ENCODE assay signal across 8 cellular contexts in the genomic region with DNA sequence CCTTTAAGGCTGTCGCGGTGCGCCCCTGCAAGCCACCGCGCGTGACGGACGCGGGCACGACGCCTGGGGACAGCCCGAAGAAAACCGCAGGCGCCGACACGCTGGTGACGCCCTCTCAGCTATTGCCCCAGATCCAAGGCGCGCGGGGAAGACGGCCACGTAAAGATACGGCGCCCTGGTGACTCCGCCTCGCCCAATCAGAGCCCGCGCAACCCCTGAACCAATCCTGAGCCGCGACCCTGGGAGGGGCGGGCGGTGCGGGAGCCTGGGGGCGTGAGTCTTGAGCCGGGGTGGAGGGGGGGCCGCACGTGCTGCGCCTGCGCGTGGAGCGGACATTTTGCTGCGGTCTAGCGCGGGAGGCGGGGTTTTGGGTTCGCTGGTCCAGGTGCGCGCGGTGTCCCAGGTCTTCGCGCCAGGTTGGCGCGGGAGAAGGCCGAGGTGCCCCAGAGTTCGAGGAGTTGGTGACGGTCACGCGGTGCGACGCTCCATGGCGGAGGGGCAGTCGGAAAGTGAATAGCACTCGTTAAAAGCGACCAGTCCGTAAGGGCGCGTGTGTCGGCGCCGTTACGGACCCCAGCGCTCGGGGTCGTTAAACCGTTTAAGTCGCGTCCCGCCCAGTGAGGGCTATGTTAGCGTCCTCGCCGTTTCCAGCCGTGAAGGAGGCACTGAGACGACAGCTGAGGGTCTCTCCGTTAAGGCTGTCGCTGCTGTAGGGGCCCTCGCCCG. TPM values are rescaled to one million over a fixed set of nuclear protein-coding genes. Genes with fewer than 3 reads are reported as not detected.
A peak's percentile ranks its signal among the peaks of the same experiment; 100 is the strongest.
DNase-seq lines count a peak whose midpoint lies in the region; ATAC-seq and TF ChIP-seq lines count a peak whose summit lies in the region.

No MANE protein-coding gene starts in this region.

- peak; percentile 92 to 99 (median 98) for DNase-seq in NCI-H1417 (lab: John Stamatoyannopoulos, UW)
- DNase-seq in adipocyte (ENCODE audit: low read depth) = peak; percentile 99
- peak; percentile 98 for DNase-seq in cardiac septum (ENCODE audit: low spot score)
- peak; percentile 97 to 99 for DNase-seq in trophoblast cell
- peak; percentile 98 for DNase-seq in transverse colon

- H3K36me3 ChIP-seq in SU-DHL-6 (ENCODE audit: low read length) (no peaks in the 10 kb centered on the region), adipocyte (ENCODE audit: control insufficient read depth, insufficient read depth, low read length, severe bottlenecking) (no peaks in the 10 kb centered on the region), trophoblast cell (ENCODE audit: control insufficient read depth in 1 of 2, insufficient read depth in 2 of 2, low read length in 2 of 2) (no peaks in the 10 kb centered on the region), transverse colon (no peaks in the 10 kb centered on the region)

- no peaks in the 10 kb centered on the region for H3K27me3 ChIP-seq in SU-DHL-6 (ENCODE audit: low read length)
- H3K27me3 ChIP-seq in adipocyte (replicated peaks; ENCODE audit: control insufficient read depth, insufficient read depth, low read length) = no peaks in the 10 kb centered on the region
- no peaks in the 10 kb centered on the region for H3K27me3 ChIP-seq in trophoblast cell (ENCODE audit: insufficient read depth, low read length)
- H3K27me3 ChIP-seq in transverse colon = no peaks in the 10 kb centered on the region

- peak overlapping the region; percentile 88 for H3K14ac ChIP-seq in trophoblast cell (ENCODE audit: low read length)

- peak overlapping the region; percentile 83 for H3K18ac ChIP-seq in trophoblast cell (ENCODE audit: low read length)

- peak overlapping the region; percentile 53 for H2BK5ac ChIP-seq in trophoblast cell (ENCODE audit: low read depth, low read length, poor library complexity)

- no peaks in the 10 kb centered on the region for H3K9me2 ChIP-seq in SU-DHL-6 (replicated peaks; ENCODE audit: insufficient read depth, low read length)

- peak overlapping the region; percentile 52 for H3K27ac ChIP-seq in SU-DHL-6 (ENCODE audit: low read depth, low read length)
- H3K27ac ChIP-seq in trophoblast cell (ENCODE audit: low read depth, low read length) = peak overlapping the region; percentile 57
- H3K27ac ChIP-seq in transverse colon = peak overlapping the region; percentile 85 to 93 (median 89)

- H3K4me1 ChIP-seq in adipocyte (ENCODE audit: control insufficient read depth, insufficient read depth, low read length) = peaks cover 19% of the 10 kb centered on the region
- H3K4me1 ChIP-seq in trophoblast cell (ENCODE audit: control insufficient read depth in 1 of 2, insufficient read depth in 2 of 2, low read length in 2 of 2) = peaks cover 3 to 6% of the 10 kb centered on the region in 2 experiments
- peaks cover 0 to 14% (median 6%) of the 10 kb centered on the region in 4 donors for H3K4me1 ChIP-seq in transverse colon

- peak overlapping the region; percentile 46 for H2BK120ac ChIP-seq in trophoblast cell (ENCODE audit: insufficient read depth, low read length, poor library complexity)

- peak overlapping the region; percentile 69 for H3K4me3 ChIP-seq in GM12875 (ENCODE audit: low read depth, low read length)
- peak overlapping the region; percentile 58 for H3K4me3 ChIP-seq in SU-DHL-6 (ENCODE audit: insufficient read depth, low read length, poor library complexity, severe bottlenecking)
- H3K4me3 ChIP-seq in adipocyte (ENCODE audit: low read length) = peak overlapping the region; percentile 94
- peak overlapping the region; percentile 80 for H3K4me3 ChIP-seq in trophoblast cell (ENCODE audit: low read depth, low read length)
- peak overlapping the region; percentile 57 to 91 (median 59) for H3K4me3 ChIP-seq in transverse colon

- TF ChIP-seq CTCF in GM12875 (IDR thresholded peaks at IDR 0.05; ENCODE audit: borderline replicate concordance, insufficient read depth, low read depth, low read length) = no peak
- TF ChIP-seq CTCF in SU-DHL-6 (IDR thresholded peaks at IDR 0.05; ENCODE audit: insufficient read depth, low read length, poor library complexity, severe bottlenecking) = no peak
- no peak for TF ChIP-seq CTCF in transverse colon (IDR thresholded peaks at IDR 0.05)

- in situ Hi-C loops in transverse colon (cut with MboI; ENCODE audit: low pct_ligation_motif_present in 1 of 4, low pct_unique_long_range_greater_than_20kb in 1 of 4, low sequenced_read_pairs in 3 of 4) = loop anchor here in 1 of 4 donors (25.0 kb wide), 1 partner anchor 198 kb away; the partner anchor contains the start of gene PTMA

- H4K8ac ChIP-seq in trophoblast cell (ENCODE audit: low read depth, low read length) = peak overlapping the region; percentile 90

- H4K20me1 ChIP-seq in SU-DHL-6 (ENCODE audit: low read depth, low read length) = no peaks in the 10 kb centered on the region

- peak overlapping the region; percentile 78 for H4K12ac ChIP-seq in trophoblast cell (ENCODE audit: low read depth, low read length)

- H3K23ac ChIP-seq in trophoblast cell (ENCODE audit: low read length) = no peak overlapping the region

- peak overlapping the region; percentile 84 for H2AFZ ChIP-seq in SU-DHL-6 (ENCODE audit: low read depth, low read length, severe bottlenecking)
- peak overlapping the region; percentile 90 for H2AFZ ChIP-seq in trophoblast cell (ENCODE audit: insufficient read depth, low read length, poor library complexity)

- no peaks in the 10 kb centered on the region for H3K9me3 ChIP-seq in SU-DHL-6 (ENCODE audit: insufficient read depth, low read length)
- no peaks in the 10 kb centered on the region for H3K9me3 ChIP-seq in adipocyte (ENCODE audit: control insufficient read depth, low read length)
- no peaks in the 10 kb centered on the region for H3K9me3 ChIP-seq in trophoblast cell (ENCODE audit: insufficient read depth, low read depth, low read length)
- no peaks in the 10 kb centered on the region for H3K9me3 ChIP-seq in transverse colon

- H2BK12ac ChIP-seq in trophoblast cell (ENCODE audit: low read length) = peak overlapping the region; percentile 20

- H3K79me2 ChIP-seq in SU-DHL-6 (ENCODE audit: insufficient read depth, low read length) = no peaks in the 10 kb centered on the region
- H3K79me2 ChIP-seq in trophoblast cell (ENCODE audit: control insufficient read depth, insufficient read depth, low read length, poor library complexity) = peaks cover 4% of the 10 kb centered on the region

- peak overlapping the region; percentile 67 for H3K9ac ChIP-seq in SU-DHL-6 (ENCODE audit: low read length)
- peak overlapping the region; percentile 96 for H3K9ac ChIP-seq in adipocyte (ENCODE audit: low read length)
- H3K9ac ChIP-seq in trophoblast cell (ENCODE audit: low read length) = peak overlapping the region; percentile 92

- peak; percentile 86 for TF ChIP-seq POLR2A in transverse colon (IDR thresholded peaks at IDR 0.05)

- H3K79me1 ChIP-seq in trophoblast cell (ENCODE audit: low read length) = peaks cover 5% of the 10 kb centered on the region

- peaks cover 39% of the 10 kb centered on the region for H3F3A ChIP-seq in SU-DHL-6 (ENCODE audit: insufficient read depth)

- WGBS in trophoblast cell (ENCODE audit: extremely low coverage, insufficient coverage, insufficient read length) = no CpG with 5 or more reads among the region's 87 CpGs
- 6% methylated on average over 61 of the region's 87 CpGs; no CpG with 5 or more reads in 1 of the 2 donors for WGBS in transverse colon (ENCODE audit: low coverage in 1 of 2), 2 donors

- no peak overlapping the region for H2AK5ac ChIP-seq in trophoblast cell (ENCODE audit: low read length)

- H3K4me2 ChIP-seq in SU-DHL-6 (ENCODE audit: low read depth, low read length, poor library complexity, severe bottlenecking) (peak overlapping the region; percentile 91), trophoblast cell (ENCODE audit: low read length) (peak overlapping the region; percentile 89)

- ATAC-seq in HG02763 (IDR thresholded peaks at IDR 0.05; ENCODE audit: unreplicated experiment) = peak; percentile 99

- H4K91ac ChIP-seq in trophoblast cell (ENCODE audit: low read depth, low read length) = peak overlapping the region; percentile 86

- H3K4ac ChIP-seq in trophoblast cell (ENCODE audit: low read depth, low read length) = peak overlapping the region; percentile 8

- TF ChIP-seq EP300 in transverse colon (IDR thresholded peaks at IDR 0.05; ENCODE audit: low read depth) = no peak

- intact Hi-C loops in cardiac septum (cut with DNase I) = loop anchor here (5.0 to 10.0 kb wide), 2 partner anchors 200 to 978 kb away; no protein-coding TSS in a partner anchor
- intact Hi-C loops in transverse colon (cut with DNase I; ENCODE audit: low total_unique reads) = loop anchor here (10.0 kb wide), 1 partner anchor 200 kb away; no protein-coding TSS in a partner anchor

RNA-seq across cellular contexts. Expression of gene NMUR1, which starts 15.9 kb away (rescaled TPM):
- total RNA-seq in cardiac septum (0.22 TPM), transverse colon (1 to 10 TPM in 1 of 4 donors, under 1 TPM in 2, not detected in 1; 0.32 to 2.2 (median 0.55) TPM)
- 0.03 TPM in 1 of 2 replicates, not detected in the other for polyA plus RNA-seq in trophoblast cell (2013)

RNA-seq across cellular contexts. Expression of gene NCL, which starts 50.1 kb away (rescaled TPM):
- total RNA-seq in cardiac septum = 299 TPM
- polyA plus RNA-seq in trophoblast cell (2013) = 312 and 322 TPM in 2 replicates
- 100 to 1,000 TPM in 3 of 4 donors, 10 to 100 TPM in 1; 83.8 to 227 (median 133) TPM for total RNA-seq in transverse colon

Comparison
In these comparisons a context has a peak if more than half of its experiments do, and no peak if none do; other contexts are left out.
1. Peak in every context shown above with its lines: DNase-seq, ATAC-seq, H3K4me3 ChIP-seq and H3K27ac ChIP-seq.